14 cellular contexts compared by ENCODE assay signal in genomic region chr1:228530086-228530758, GRCh38. TPM values are rescaled to one million over a fixed set of nuclear protein-coding genes. Genes with fewer than 3 reads are reported as not detected.
A peak's percentile ranks its signal among the peaks of the same experiment; 100 is the strongest.
DNase-seq lines count a peak whose midpoint lies in the region; ATAC-seq and TF ChIP-seq lines count a peak whose summit lies in the region.
"Had no signal": no experiment of that assay in that cellular context is flagged by ENCODE, and none has a peak within 500 bp of the region (broad histone marks: within the 10 kb centered on the region; RNA-seq: fewer than 3 reads in every experiment).

No MANE protein-coding gene starts in this region.

- H4K91ac ChIP-seq in trophoblast cell (ENCODE audit: low read depth, low read length) (no peak overlapping the region), mesenchymal stem cell (ENCODE audit: low read length) (no peak overlapping the region)

- DNase-seq in SW480 (ENCODE audit: low spot score) = peak; percentile 66
- peak; percentile 39 to 70 for DNase-seq in trophoblast cell
- peak; percentile 7 for DNase-seq in upper lobe of right lung
- DNase-seq in MG63 = no peak
- DNase-seq in mesenchymal stem cell = no peak
- DNase-seq in smooth muscle cell (lab: John Stamatoyannopoulos, UW; ENCODE audit: unreplicated experiment) = no peak
- DNase-seq: C1 segment of cervical spinal cord; CD4-positive, alpha-beta memory T cell; DMS79; GOT3; H9 had no signal

- H4K20me1 ChIP-seq in smooth muscle cell (ENCODE audit: low read depth) = no peaks in the 10 kb centered on the region

- H3K4ac ChIP-seq in trophoblast cell (ENCODE audit: low read depth, low read length) (no peak overlapping the region), mesenchymal stem cell (ENCODE audit: low read depth in 1 of 2, low read length in 2 of 2) (no peak overlapping the region)

- H3K79me2 ChIP-seq in trophoblast cell (ENCODE audit: control insufficient read depth, insufficient read depth, low read length, poor library complexity) (no peaks in the 10 kb centered on the region), smooth muscle cell (ENCODE audit: low read depth) (no peaks in the 10 kb centered on the region)

- peaks cover 20% of the 10 kb centered on the region for H3K9me3 ChIP-seq in trophoblast cell (ENCODE audit: insufficient read depth, low read depth, low read length)
- H3K9me3 ChIP-seq in upper lobe of right lung = no peaks in the 10 kb centered on the region
- no peaks in the 10 kb centered on the region for H3K9me3 ChIP-seq in MG63
- H3K9me3 ChIP-seq in mesenchymal stem cell (ENCODE audit: control insufficient read depth, low read length) = peaks cover 3% of the 10 kb centered on the region
- H3K9me3 ChIP-seq in smooth muscle cell (replicated peaks; ENCODE audit: low read depth) = no peaks in the 10 kb centered on the region

- H3K14ac ChIP-seq in trophoblast cell (ENCODE audit: low read length) (no peak overlapping the region), mesenchymal stem cell (ENCODE audit: low read length in 2 of 2) (no peak overlapping the region)

- no peak overlapping the region for H3K27ac ChIP-seq in trophoblast cell (ENCODE audit: low read depth, low read length)
- H3K27ac ChIP-seq in upper lobe of right lung = no peak overlapping the region
- H3K27ac ChIP-seq in mesenchymal stem cell (ENCODE audit: low read length, poor library complexity, severe bottlenecking) = no peak overlapping the region
- H3K27ac ChIP-seq in smooth muscle cell (ENCODE audit: low read depth) = no peak overlapping the region
- H3K27ac ChIP-seq: HL-60 had no signal

- H2AK5ac ChIP-seq in trophoblast cell (ENCODE audit: low read length) = no peak overlapping the region
- no peak overlapping the region for H2AK5ac ChIP-seq in mesenchymal stem cell (ENCODE audit: low read length, severe bottlenecking)

- no peaks in the 10 kb centered on the region for H3K36me3 ChIP-seq in trophoblast cell (ENCODE audit: control insufficient read depth in 1 of 2, insufficient read depth in 2 of 2, low read length in 2 of 2)
- H3K36me3 ChIP-seq in upper lobe of right lung = no peaks in the 10 kb centered on the region
- H3K36me3 ChIP-seq in MG63 = no peaks in the 10 kb centered on the region
- H3K36me3 ChIP-seq in mesenchymal stem cell (ENCODE audit: control insufficient read depth in 1 of 2, insufficient read depth in 2 of 2, low read depth in 1 of 2, low read length in 2 of 2) = no peaks in the 10 kb centered on the region
- no peaks in the 10 kb centered on the region for H3K36me3 ChIP-seq in smooth muscle cell (ENCODE audit: low read depth)

- ATAC-seq in upper lobe of right lung = no peak
- ATAC-seq: GM12878 had no signal

- H2BK15ac ChIP-seq in mesenchymal stem cell (ENCODE audit: low read depth, poor library complexity, severe bottlenecking) = no peak overlapping the region

- H2AFZ ChIP-seq in trophoblast cell (ENCODE audit: insufficient read depth, low read length, poor library complexity) (no peak overlapping the region), mesenchymal stem cell (ENCODE audit: low read depth, low read length) (no peak overlapping the region), smooth muscle cell (ENCODE audit: low read depth) (no peak overlapping the region)

- no peak overlapping the region for H3K23ac ChIP-seq in trophoblast cell (ENCODE audit: low read length)
- no peak overlapping the region for H3K23ac ChIP-seq in mesenchymal stem cell (ENCODE audit: low read length in 2 of 2)

- H3K79me1 ChIP-seq in trophoblast cell (ENCODE audit: low read length) (no peaks in the 10 kb centered on the region), mesenchymal stem cell (replicated peaks; ENCODE audit: low read length, poor library complexity, severe bottlenecking) (no peaks in the 10 kb centered on the region)

- no CpG with 5 or more reads among the region's 3 CpGs for WGBS in trophoblast cell (ENCODE audit: extremely low coverage, insufficient coverage, insufficient read length)
- WGBS in mesenchymal stem cell = 84% methylated on average over 3 of the region's 3 CpGs
- WGBS in smooth muscle cell (ENCODE audit: low lambda C conversion rate) = 89% methylated on average over 3 of the region's 3 CpGs

- no peak overlapping the region for H2BK12ac ChIP-seq in trophoblast cell (ENCODE audit: low read length)
- no peak overlapping the region for H2BK12ac ChIP-seq in mesenchymal stem cell (ENCODE audit: low read length in 2 of 2)

- TF ChIP-seq CTCF in upper lobe of right lung (IDR thresholded peaks at IDR 0.05) (no peak), smooth muscle cell (IDR thresholded peaks at IDR 0.05; ENCODE audit: borderline replicate concordance, insufficient read depth, poor library complexity, severe bottlenecking) (no peak)

- H3K9ac ChIP-seq in trophoblast cell (ENCODE audit: low read length) = no peak overlapping the region
- no peak overlapping the region for H3K9ac ChIP-seq in mesenchymal stem cell (ENCODE audit: low read length)
- no peak overlapping the region for H3K9ac ChIP-seq in smooth muscle cell (ENCODE audit: low read depth)

- H3F3A ChIP-seq in smooth muscle cell (ENCODE audit: low read depth) = no peaks in the 10 kb centered on the region

- H3K27me3 ChIP-seq in trophoblast cell (ENCODE audit: insufficient read depth, low read length) (no peaks in the 10 kb centered on the region), upper lobe of right lung (no peaks in the 10 kb centered on the region), MG63 (peaks cover 4% of the 10 kb centered on the region; the same call in 1 of the 2 replicates), mesenchymal stem cell (ENCODE audit: control insufficient read depth in 1 of 2, insufficient read depth in 1 of 2, low read length in 2 of 2) (peaks cover 0 to 9% of the 10 kb centered on the region in 2 experiments), smooth muscle cell (ENCODE audit: low read depth) (no peaks in the 10 kb centered on the region)

- peak; percentile 75 for TF ChIP-seq EP300 in Ishikawa (IDR thresholded peaks at IDR 0.05; ENCODE audit: borderline replicate concordance)

- no peak overlapping the region for H4K12ac ChIP-seq in trophoblast cell (ENCODE audit: low read depth, low read length)

- intact Hi-C loops in upper lobe of right lung (cut with DNase I) = no loop called here

- no peak overlapping the region for H3K4me2 ChIP-seq in trophoblast cell (ENCODE audit: low read length)
- no peak overlapping the region for H3K4me2 ChIP-seq in mesenchymal stem cell (ENCODE audit: low read length, poor library complexity, severe bottlenecking)
- no peak overlapping the region for H3K4me2 ChIP-seq in smooth muscle cell

- H3K4me1 ChIP-seq in trophoblast cell (ENCODE audit: control insufficient read depth in 1 of 2, insufficient read depth in 2 of 2, low read length in 2 of 2) (no peaks in the 10 kb centered on the region), upper lobe of right lung (no peaks in the 10 kb centered on the region), mesenchymal stem cell (ENCODE audit: control insufficient read depth, insufficient read depth, low read depth, low read length) (no peaks in the 10 kb centered on the region), smooth muscle cell (ENCODE audit: low read depth) (no peaks in the 10 kb centered on the region)

- H2BK5ac ChIP-seq in trophoblast cell (ENCODE audit: low read depth, low read length, poor library complexity) (no peak overlapping the region), mesenchymal stem cell (ENCODE audit: low read depth, low read length, poor library complexity, severe bottlenecking) (no peak overlapping the region)

- H3K4me3 ChIP-seq in trophoblast cell (ENCODE audit: low read depth, low read length) (no peak overlapping the region), upper lobe of right lung (no peak overlapping the region), MG63 (no peak overlapping the region), mesenchymal stem cell (ENCODE audit: insufficient read depth in 1 of 2, low read depth in 1 of 2, low read length in 2 of 2) (no peak overlapping the region), smooth muscle cell (no peak overlapping the region)
- H3K4me3 ChIP-seq: GM12878 had no signal

- H3K18ac ChIP-seq in trophoblast cell (ENCODE audit: low read length) (no peak overlapping the region), mesenchymal stem cell (ENCODE audit: low read depth in 1 of 2, low read length in 2 of 2) (no peak overlapping the region)

- no peak for TF ChIP-seq RAD21 in Ishikawa (IDR thresholded peaks at IDR 0.05; ENCODE audit: low read depth)

- H2BK120ac ChIP-seq in trophoblast cell (ENCODE audit: insufficient read depth, low read length, poor library complexity) = no peak overlapping the region
- no peak overlapping the region for H2BK120ac ChIP-seq in mesenchymal stem cell (ENCODE audit: low read depth, low read length)

- H4K8ac ChIP-seq in trophoblast cell (ENCODE audit: low read depth, low read length) (no peak overlapping the region), mesenchymal stem cell (ENCODE audit: low read length) (no peak overlapping the region)

TF ChIP-seq in Ishikawa, 13 proteins besides CTCF, POLR2A, EP300 and RAD21:
- TF ChIP-seq EGR1 (IDR thresholded peaks at IDR 0.05) = no peak
- peak; percentile 73 for TF ChIP-seq TCF12 (IDR thresholded peaks at IDR 0.05; ENCODE audit: low read depth)
- peak; percentile 19 for TF ChIP-seq TEAD4 (IDR thresholded peaks at IDR 0.05)
- peak; percentile 45 for TF ChIP-seq NFIC (IDR thresholded peaks at IDR 0.05)
- peak; percentile 54 for TF ChIP-seq FOXM1 (IDR thresholded peaks at IDR 0.05; ENCODE audit: borderline replicate concordance, low read depth)

RNA-seq across cellular contexts. Expression of gene RNF187, which starts 43.0 kb away (rescaled TPM):
- 44.8 and 45.0 TPM in 2 replicates for polyA plus RNA-seq in trophoblast cell (2013)
- total RNA-seq in upper lobe of right lung = 88.8 TPM
- total RNA-seq in MG63 (2014; rRNA removed; shearing (Covaris generic); ENCODE audit: low replicate concordance) = 68.1 and 133 TPM in 2 replicates
- polyA plus RNA-seq in mesenchymal stem cell (2013, experiment 1 of 2) = 68.0 TPM
- 67.0 TPM for polyA plus RNA-seq in mesenchymal stem cell (2013, experiment 2 of 2)
- 35.9 and 36.4 TPM in 2 replicates for total RNA-seq in smooth muscle cell
- 150 and 161 TPM in 2 replicates for polyA plus RNA-seq in smooth muscle cell

Comparison
In these comparisons a context has a peak if more than half of its experiments do, and no peak if none do; other contexts are left out.
1. DNase-seq: peak in SW480 (single experiment), trophoblast cell (2 of 2) and upper lobe of right lung (single experiment); none in MG63 (single experiment), mesenchymal stem cell (single experiment) and smooth muscle cell (single experiment).